In genomic region chr9:99183616-99184015, GRCh38 we compare ENCODE assay signal across 18 cellular contexts. TPM values are rescaled to one million over a fixed set of nuclear protein-coding genes. Genes with fewer than 3 reads are reported as not detected.
DNase-seq lines count a peak whose midpoint lies in the region; ATAC-seq and TF ChIP-seq lines count a peak whose summit lies in the region.
"Had no signal": no experiment of that assay in that cellular context is flagged by ENCODE, and none has a peak within 500 bp of the region (broad histone marks: within the 10 kb centered on the region; RNA-seq: fewer than 3 reads in every experiment).

No MANE protein-coding gene starts in this region.

- H3K36me3 Mint-ChIP-seq in T-helper 1 cell treated with Interleukin-12 subunit alpha and Interleukin-12 subunit beta and Interleukin-4 antibody, amounts not matched to agents 30 μg/mL and 1 μg/mL, for 36 hours (ENCODE audit: low read depth): peaks cover 1% of the 10 kb centered on the region
- H3K36me3 Mint-ChIP-seq in activated naive CD8-positive, alpha-beta T cell treated with anti-CD3 and anti-CD28 coated beads for 36 hours: peaks cover 11% of the 10 kb centered on the region
- H3K36me3 Mint-ChIP-seq in memory B cell: no peaks in the 10 kb centered on the region
- peaks cover 8 to 24% of the 10 kb centered on the region in 2 donors for H3K36me3 Mint-ChIP-seq in stimulated activated naive B cell treated with anti-CD40 and anti-IgM and Interleukin-4, amounts not matched to agents 10 μg/mL and 1 μg/mL and 100 μg/mL, for 72 hours
- H3K36me3 Mint-ChIP-seq: CD14-positive monocyte had no signal

- no peak overlapping the region for H3K4me3 Mint-ChIP-seq in T-helper 1 cell treated with Interleukin-12 subunit alpha and Interleukin-12 subunit beta and Interleukin-4 antibody, amounts not matched to agents 30 μg/mL and 1 μg/mL, for 36 hours
- H3K4me3 Mint-ChIP-seq in activated naive CD8-positive, alpha-beta T cell treated with anti-CD3 and anti-CD28 coated beads for 36 hours: no peak overlapping the region
- no peak overlapping the region for H3K4me3 Mint-ChIP-seq in memory B cell
- peak overlapping the region; percentile 54 to 62 for H3K4me3 Mint-ChIP-seq in stimulated activated naive B cell treated with anti-CD40 and anti-IgM and Interleukin-4, amounts not matched to agents 10 μg/mL and 1 μg/mL and 100 μg/mL, for 72 hours
- H3K4me3 Mint-ChIP-seq: CD14-positive monocyte, H9 had no signal

- H3K4me1 ChIP-seq in suprapubic skin: peaks cover 15% of the 10 kb centered on the region

- no peak for DNase-seq in T-helper 1 cell
- no peak for DNase-seq in activated naive CD8-positive, alpha-beta T cell treated with anti-CD3 and anti-CD28 coated beads for 36 hours
- DNase-seq in memory B cell (ENCODE audit: low spot score in 2 of 2): no peak
- DNase-seq in stimulated activated naive B cell treated with anti-CD40 and anti-IgM and Interleukin-4, amounts not matched to agents 10 μg/mL and 1 μg/mL and 100 μg/mL, for 72 hours: no peak
- DNase-seq in NCI-H446 treated with DMSO at 0.1 percent for 48 hours (lab: John Stamatoyannopoulos, UW): no peak
- DNase-seq in suprapubic skin (ENCODE audit: low spot score in 2 of 2): no peak
- no peak for DNase-seq in AG08396 (ENCODE audit: low spot score)
- DNase-seq: 8988T, COR-L47, DMS153, H9, MG63, NCI-H1105, NCI-H446, NCI-H774, Peyer's patch had no signal

- 86% methylated on average over 3 of the region's 3 CpGs for WGBS in suprapubic skin

- peaks cover 55% of the 10 kb centered on the region for H3K4me1 Mint-ChIP-seq in T-helper 1 cell treated with Interleukin-12 subunit alpha and Interleukin-12 subunit beta and Interleukin-4 antibody, amounts not matched to agents 30 μg/mL and 1 μg/mL, for 36 hours (ENCODE audit: low read depth)
- H3K4me1 Mint-ChIP-seq in activated naive CD8-positive, alpha-beta T cell treated with anti-CD3 and anti-CD28 coated beads for 36 hours: peaks cover 67% of the 10 kb centered on the region
- peaks cover 40% of the 10 kb centered on the region for H3K4me1 Mint-ChIP-seq in memory B cell
- peaks cover 76 to 99% of the 10 kb centered on the region in 2 donors for H3K4me1 Mint-ChIP-seq in stimulated activated naive B cell treated with anti-CD40 and anti-IgM and Interleukin-4, amounts not matched to agents 10 μg/mL and 1 μg/mL and 100 μg/mL, for 72 hours

- no peak for TF ChIP-seq POLR2A in suprapubic skin (IDR thresholded peaks at IDR 0.05)

- no peak overlapping the region for H3K27ac ChIP-seq in suprapubic skin

- no peaks in the 10 kb centered on the region for H3K36me3 ChIP-seq in suprapubic skin
- H3K36me3 ChIP-seq: MG63, Peyer's patch had no signal

- peaks cover 3% of the 10 kb centered on the region for H3K27me3 ChIP-seq in suprapubic skin
- H3K27me3 ChIP-seq: MG63, Peyer's patch had no signal

- H3K27ac Mint-ChIP-seq in T-helper 1 cell treated with Interleukin-12 subunit alpha and Interleukin-12 subunit beta and Interleukin-4 antibody, amounts not matched to agents 30 μg/mL and 1 μg/mL, for 36 hours: peak overlapping the region; percentile 32
- H3K27ac Mint-ChIP-seq in activated naive CD8-positive, alpha-beta T cell treated with anti-CD3 and anti-CD28 coated beads for 36 hours: peak overlapping the region; percentile 89
- H3K27ac Mint-ChIP-seq in memory B cell: peak overlapping the region; percentile 82
- H3K27ac Mint-ChIP-seq in stimulated activated naive B cell treated with anti-CD40 and anti-IgM and Interleukin-4, amounts not matched to agents 10 μg/mL and 1 μg/mL and 100 μg/mL, for 72 hours: peak overlapping the region; percentile 100
- H3K27ac Mint-ChIP-seq: H9 had no signal

- no peaks in the 10 kb centered on the region for H3K9me3 Mint-ChIP-seq in T-helper 1 cell treated with Interleukin-12 subunit alpha and Interleukin-12 subunit beta and Interleukin-4 antibody, amounts not matched to agents 30 μg/mL and 1 μg/mL, for 36 hours
- no peaks in the 10 kb centered on the region for H3K9me3 Mint-ChIP-seq in activated naive CD8-positive, alpha-beta T cell treated with anti-CD3 and anti-CD28 coated beads for 36 hours
- H3K9me3 Mint-ChIP-seq in memory B cell: no peaks in the 10 kb centered on the region
- no peaks in the 10 kb centered on the region for H3K9me3 Mint-ChIP-seq in stimulated activated naive B cell treated with anti-CD40 and anti-IgM and Interleukin-4, amounts not matched to agents 10 μg/mL and 1 μg/mL and 100 μg/mL, for 72 hours
- H3K9me3 Mint-ChIP-seq: CD14-positive monocyte, H9 had no signal

- peaks cover 9% of the 10 kb centered on the region for H3K27me3 Mint-ChIP-seq in T-helper 1 cell treated with Interleukin-12 subunit alpha and Interleukin-12 subunit beta and Interleukin-4 antibody, amounts not matched to agents 30 μg/mL and 1 μg/mL, for 36 hours (ENCODE audit: low read depth)
- H3K27me3 Mint-ChIP-seq in activated naive CD8-positive, alpha-beta T cell treated with anti-CD3 and anti-CD28 coated beads for 36 hours: no peaks in the 10 kb centered on the region
- no peaks in the 10 kb centered on the region for H3K27me3 Mint-ChIP-seq in memory B cell
- no peaks in the 10 kb centered on the region for H3K27me3 Mint-ChIP-seq in stimulated activated naive B cell treated with anti-CD40 and anti-IgM and Interleukin-4, amounts not matched to agents 10 μg/mL and 1 μg/mL and 100 μg/mL, for 72 hours

- H3K4me3 ChIP-seq in suprapubic skin: no peak overlapping the region
- H3K4me3 ChIP-seq: MG63, Peyer's patch had no signal

- no peaks in the 10 kb centered on the region for H3K9me3 ChIP-seq in suprapubic skin
- H3K9me3 ChIP-seq: MG63, Peyer's patch had no signal

- TF ChIP-seq EP300 in suprapubic skin (IDR thresholded peaks at IDR 0.05): no peak

- no peak for ATAC-seq in memory B cell (ENCODE audit: low read depth)
- no peak for ATAC-seq in stimulated activated naive B cell treated with anti-CD40 and anti-IgM and Interleukin-4, amounts not matched to agents 10 μg/mL and 1 μg/mL and 100 μg/mL, for 72 hours (replicated peaks)

- no peak for TF ChIP-seq CTCF in suprapubic skin (IDR thresholded peaks at IDR 0.05)

RNA-seq across cellular contexts. Expression of gene ALG2, which starts 38.1 kb away (rescaled TPM):
- 10 to 100 TPM; 27.3 to 30.3 TPM for total RNA-seq in activated naive CD8-positive, alpha-beta T cell treated with anti-CD3 and anti-CD28 coated beads for 36 hours
- 10 to 100 TPM; 26.4 to 33.0 (median 31.5) TPM for total RNA-seq in suprapubic skin

RNA-seq across cellular contexts. Expression of gene SEC61B, which starts 38.5 kb away (rescaled TPM):
- 100 to 1,000 TPM; 161 to 164 TPM for total RNA-seq in activated naive CD8-positive, alpha-beta T cell treated with anti-CD3 and anti-CD28 coated beads for 36 hours
- total RNA-seq in suprapubic skin: 100 to 1,000 TPM in 1 of 4 donors, 10 to 100 TPM in 3; 66.5 to 134 (median 84.9) TPM

Comparison
In these comparisons a context has a peak if more than half of its experiments do, and no peak if none do; other contexts are left out.
1. H3K27ac Mint-ChIP-seq: peak in every context shown above with its lines; median percentile 100 in stimulated activated naive B cell treated with anti-CD40 and anti-IgM and Interleukin-4, amounts not matched to agents 10 μg/mL and 1 μg/mL and 100 μg/mL, for 72 hours; 89 in activated naive CD8-positive, alpha-beta T cell treated with anti-CD3 and anti-CD28 coated beads for 36 hours; 82 in memory B cell; 32 in T-helper 1 cell treated with Interleukin-12 subunit alpha and Interleukin-12 subunit beta and Interleukin-4 antibody, amounts not matched to agents 30 μg/mL and 1 μg/mL, for 36 hours.
2. H3K4me3 Mint-ChIP-seq: peak in stimulated activated naive B cell treated with anti-CD40 and anti-IgM and Interleukin-4, amounts not matched to agents 10 μg/mL and 1 μg/mL and 100 μg/mL, for 72 hours (2 of 2); none in T-helper 1 cell treated with Interleukin-12 subunit alpha and Interleukin-12 subunit beta and Interleukin-4 antibody, amounts not matched to agents 30 μg/mL and 1 μg/mL, for 36 hours (single experiment), activated naive CD8-positive, alpha-beta T cell treated with anti-CD3 and anti-CD28 coated beads for 36 hours (single experiment) and memory B cell (single experiment).